In genomic region chr1:155698382-155699038, GRCh38 we compare ENCODE assay signal across 18 cellular contexts. TPM values are rescaled to one million over a fixed set of nuclear protein-coding genes. Genes with fewer than 3 reads are reported as not detected.
DNase-seq lines count a peak whose midpoint lies in the region; ATAC-seq, FAIRE-seq and TF ChIP-seq lines count a peak whose summit lies in the region.
"Had no signal": no experiment of that assay in that cellular context is flagged by ENCODE, and none has a peak within 500 bp of the region (broad histone marks: within the 10 kb centered on the region; RNA-seq: fewer than 3 reads in every experiment).

No MANE protein-coding gene starts in this region.

- H3K4me3 ChIP-seq in AG10803 (ENCODE audit: low read length) (no peak overlapping the region), endodermal cell (ENCODE audit: low read length) (no peak overlapping the region)
- H3K4me3 ChIP-seq: gastroesophageal sphincter, left ventricle myocardium inferior had no signal

- peaks cover 49% of the 10 kb centered on the region for H3K9me3 ChIP-seq in endodermal cell (ENCODE audit: control insufficient read depth, low read length)
- H3K9me3 ChIP-seq: gastroesophageal sphincter had no signal

- intact Hi-C loops in Right ventricle myocardium superior (cut with DNase I): no loop called here

- H3K36me3 Mint-ChIP-seq in endodermal cell (ENCODE audit: low read depth): peaks cover 61% of the 10 kb centered on the region
- H3K36me3 Mint-ChIP-seq in mesothelial cell of epicardium: peaks cover 45% of the 10 kb centered on the region

- TF ChIP-seq POLR2A in GM12891 (IDR thresholded peaks at IDR 0.05; ENCODE audit: low read depth, low read length): no peak

- H3K36me3 ChIP-seq in endodermal cell (ENCODE audit: control insufficient read depth, insufficient read depth, low read length): peaks cover 34% of the 10 kb centered on the region
- H3K36me3 ChIP-seq: gastroesophageal sphincter, left ventricle myocardium inferior had no signal

- ATAC-seq in Right ventricle myocardium superior (ENCODE audit: poor library complexity) (no peak), HG03159 (IDR thresholded peaks at IDR 0.05; ENCODE audit: unreplicated experiment) (no peak)
- ATAC-seq: CD8-positive, alpha-beta T cell; gastroesophageal sphincter; stimulated activated memory B cell treated with anti-CD40 and anti-IgM and Interleukin-4, amounts not matched to agents 10 μg/mL and 1 μg/mL and 100 μg/mL, for 72 hours had no signal

- peak; percentile 71 for DNase-seq in AG10803 (ENCODE audit: low read depth)
- DNase-seq in LHCN-M2 (ENCODE audit: low read depth): peak; percentile 12
- no peak for DNase-seq in endodermal cell
- no peak for DNase-seq in mesothelial cell of epicardium (ENCODE audit: low spot score in 2 of 2, unreplicated experiment in 2 of 2)
- no peak for DNase-seq in NCI-H1092 (lab: John Stamatoyannopoulos, UW)
- no peak for DNase-seq in Right ventricle myocardium superior
- DNase-seq in GM12891 (ENCODE audit: insufficient read length, low spot score): no peak
- DNase-seq: activated CD4-positive, alpha-beta memory T cell treated with anti-CD3 and anti-CD28 coated beads for 36 hours; activated naive CD4-positive, alpha-beta T cell treated with anti-CD3 and anti-CD28 coated beads for 36 hours; CD8-positive, alpha-beta T cell; left ventricle myocardium inferior; NCI-H187 treated with DMSO at 0.1 percent for 48 hours; occipital lobe had no signal

- FAIRE-seq in GM12891 (lab: Jason Lieb, UNC): no peak
- FAIRE-seq: colon, HTR-8/SVneo had no signal

- H3K27ac Mint-ChIP-seq in endodermal cell (peak overlapping the region; percentile 94), mesothelial cell of epicardium (peak overlapping the region; percentile 43)
- H3K27ac Mint-ChIP-seq: activated CD4-positive, alpha-beta memory T cell treated with anti-CD3 and anti-CD28 coated beads for 36 hours; activated naive CD4-positive, alpha-beta T cell treated with anti-CD3 and anti-CD28 coated beads for 36 hours; CD8-positive, alpha-beta T cell; stimulated activated memory B cell treated with anti-CD40 and anti-IgM and Interleukin-4, amounts not matched to agents 10 μg/mL and 1 μg/mL and 100 μg/mL, for 72 hours had no signal

- TF ChIP-seq CTCF in AG10803 (conservative IDR thresholded peaks at IDR 0.05; ENCODE audit: low read length) (no peak), endodermal cell (conservative IDR thresholded peaks at IDR 0.05) (no peak), mesothelial cell of epicardium (IDR thresholded peaks at IDR 0.05; ENCODE audit: unreplicated experiment) (no peak)

- H3K9me3 Mint-ChIP-seq in endodermal cell (peaks cover 50% of the 10 kb centered on the region), mesothelial cell of epicardium (peaks cover 29% of the 10 kb centered on the region)
- H3K9me3 Mint-ChIP-seq: activated CD4-positive, alpha-beta memory T cell treated with anti-CD3 and anti-CD28 coated beads for 36 hours; activated naive CD4-positive, alpha-beta T cell treated with anti-CD3 and anti-CD28 coated beads for 36 hours; CD8-positive, alpha-beta T cell; stimulated activated memory B cell treated with anti-CD40 and anti-IgM and Interleukin-4, amounts not matched to agents 10 μg/mL and 1 μg/mL and 100 μg/mL, for 72 hours had no signal

- no peaks in the 10 kb centered on the region for H3K27me3 ChIP-seq in endodermal cell (ENCODE audit: control insufficient read depth, insufficient read depth, low read length, poor library complexity, severe bottlenecking)
- H3K27me3 ChIP-seq: gastroesophageal sphincter had no signal

- no peaks in the 10 kb centered on the region for H3K4me1 ChIP-seq in endodermal cell (ENCODE audit: control insufficient read depth, insufficient read depth, low read length)

- H3K27ac ChIP-seq in endodermal cell (ENCODE audit: low read depth, low read length): peak overlapping the region; percentile 56
- H3K27ac ChIP-seq: gastroesophageal sphincter, left ventricle myocardium inferior had no signal

- H3K4me3 Mint-ChIP-seq in endodermal cell (peak overlapping the region; percentile 6), mesothelial cell of epicardium (no peak overlapping the region)
- H3K4me3 Mint-ChIP-seq: activated CD4-positive, alpha-beta memory T cell treated with anti-CD3 and anti-CD28 coated beads for 36 hours; activated naive CD4-positive, alpha-beta T cell treated with anti-CD3 and anti-CD28 coated beads for 36 hours; CD8-positive, alpha-beta T cell; stimulated activated memory B cell treated with anti-CD40 and anti-IgM and Interleukin-4, amounts not matched to agents 10 μg/mL and 1 μg/mL and 100 μg/mL, for 72 hours had no signal

- peaks cover 10% of the 10 kb centered on the region for H3K4me1 Mint-ChIP-seq in endodermal cell
- peaks cover 18% of the 10 kb centered on the region for H3K4me1 Mint-ChIP-seq in mesothelial cell of epicardium

- H3K27me3 Mint-ChIP-seq in endodermal cell (ENCODE audit: insufficient read depth) (no peaks in the 10 kb centered on the region), mesothelial cell of epicardium (ENCODE audit: low read depth) (no peaks in the 10 kb centered on the region)
- H3K27me3 Mint-ChIP-seq: activated CD4-positive, alpha-beta memory T cell treated with anti-CD3 and anti-CD28 coated beads for 36 hours; stimulated activated memory B cell treated with anti-CD40 and anti-IgM and Interleukin-4, amounts not matched to agents 10 μg/mL and 1 μg/mL and 100 μg/mL, for 72 hours had no signal

- H3K9ac ChIP-seq in endodermal cell (ENCODE audit: extremely low read depth, low read length, poor library complexity, severe bottlenecking): peak overlapping the region; percentile 53

- WGBS in endodermal cell (ENCODE audit: insufficient coverage in 1 of 2, insufficient read length in 1 of 2), 2 experiments: 90 to 92% methylated on average over 9 to 13 of the region's 13 CpGs

TF ChIP-seq in GM12891, 5 proteins besides CTCF, POLR2A, EP300 and RAD21:
- TF ChIP-seq TAF1 (IDR thresholded peaks at IDR 0.05; ENCODE audit: low read depth, low read length) (no peak), POLR2AphosphoS5 (IDR thresholded peaks at IDR 0.05; ENCODE audit: low read depth, low read length) (no peak), PAX5 (IDR thresholded peaks at IDR 0.05; ENCODE audit: insufficient read depth, low read length, severe bottlenecking) (no peak), POU2F2 (IDR thresholded peaks at IDR 0.05; ENCODE audit: low read depth, low read length) (no peak)

RNA-seq across cellular contexts. Expression of gene DAP3, which starts 9.6 kb away (rescaled TPM):
- total RNA-seq in LHCN-M2 (2014; rRNA removed) (78.7 and 79.4 TPM in 2 replicates), endodermal cell (100 to 1,000 TPM; 107 to 112 TPM), mesothelial cell of epicardium (106 to 113 TPM (median 109 TPM) in 3 replicates), Right ventricle myocardium superior (113 TPM)
- 78.4 TPM for polyA plus RNA-seq in LHCN-M2 (2012)
- 89.6 TPM for polyA plus RNA-seq in endodermal cell (2013, experiment 1 of 2)
- polyA plus RNA-seq in endodermal cell (2013, experiment 2 of 2): 82.4 TPM
- polyA plus RNA-seq in GM12891 (2012; ENCODE audit: low read depth, missing spikeins): 94.4 TPM

RNA-seq across cellular contexts. Expression of gene YY1AP1, which starts 9.9 kb away (rescaled TPM):
- total RNA-seq in LHCN-M2 (2014; rRNA removed) (31.0 and 35.4 TPM in 2 replicates), endodermal cell (10 to 100 TPM; 44.2 to 45.8 TPM), mesothelial cell of epicardium (55.8 to 58.1 TPM (median 56.2 TPM) in 3 replicates), Right ventricle myocardium superior (59.9 TPM)
- polyA plus RNA-seq in LHCN-M2 (2012): 28.9 TPM
- 48.3 TPM for polyA plus RNA-seq in endodermal cell (2013, experiment 1 of 2)
- 44.9 TPM for polyA plus RNA-seq in endodermal cell (2013, experiment 2 of 2)
- polyA plus RNA-seq in GM12891 (2012; ENCODE audit: low read depth, missing spikeins): 39.6 TPM

Comparison
In these comparisons a context has a peak if more than half of its experiments do, and no peak if none do; other contexts are left out.
1. DNase-seq: peak in AG10803 (single experiment) and LHCN-M2 (single experiment); none in endodermal cell (single experiment), mesothelial cell of epicardium (0 of 2), NCI-H1092 (single experiment), Right ventricle myocardium superior (single experiment) and GM12891 (single experiment).